ENCODE assay signal across 8 cellular contexts in the genomic region with DNA sequence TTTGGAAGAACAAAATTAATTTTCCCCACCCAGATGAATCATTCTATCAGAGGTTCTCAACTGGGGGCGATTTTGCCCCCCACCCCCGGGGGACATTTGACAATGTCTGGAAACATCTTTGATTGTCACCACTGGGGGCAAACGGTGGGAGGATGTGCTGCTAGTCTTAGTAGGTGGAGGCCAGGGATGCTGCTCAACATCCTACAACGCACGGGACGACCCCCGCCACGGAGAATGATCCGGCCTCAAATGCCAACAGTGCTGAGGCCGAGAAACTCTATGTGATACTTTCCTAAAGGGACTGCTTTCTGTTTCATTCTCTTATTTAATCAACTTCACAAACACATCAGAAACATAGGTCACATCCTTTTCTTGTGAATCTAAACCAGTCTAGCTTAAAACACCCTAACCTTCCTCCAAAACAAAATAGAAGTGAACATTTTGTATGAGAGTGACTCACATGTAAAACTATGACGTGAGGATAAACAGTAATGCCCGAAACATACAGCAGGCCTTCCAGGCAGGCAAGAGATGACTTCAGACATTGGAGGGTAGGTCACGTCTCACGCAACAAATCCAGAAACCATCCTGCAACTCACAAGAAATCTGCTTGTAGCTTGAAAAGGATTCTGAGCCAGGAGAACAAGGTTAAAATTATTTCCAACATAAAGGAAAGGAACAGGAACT. TPM values are rescaled to one million over a fixed set of nuclear protein-coding genes. Genes with fewer than 3 reads are reported as not detected.
A peak's percentile ranks its signal among the peaks of the same experiment; 100 is the strongest.
DNase-seq lines count a peak whose midpoint lies in the region; ATAC-seq and TF ChIP-seq lines count a peak whose summit lies in the region.

No MANE protein-coding gene starts in this region.

- H3K4me1 ChIP-seq in duodenal mucosa (ENCODE audit: control insufficient read depth in 1 of 2, insufficient read depth in 2 of 2, low read length in 2 of 2): peaks cover 28 to 32% of the 10 kb centered on the region in 2 donors
- H3K4me1 ChIP-seq in left ventricle myocardium inferior: peaks cover 4% of the 10 kb centered on the region

- H3K36me3 ChIP-seq in duodenal mucosa (ENCODE audit: control insufficient read depth in 1 of 2, insufficient read depth in 2 of 2, low read length in 2 of 2) (no peaks in the 10 kb centered on the region), left ventricle myocardium inferior (no peaks in the 10 kb centered on the region)

- H3K27ac ChIP-seq in duodenal mucosa (ENCODE audit: low read depth, low read length): peak overlapping the region; percentile 11
- no peak overlapping the region for H3K27ac ChIP-seq in left ventricle myocardium inferior (replicated peaks)

- no peak for TF ChIP-seq CTCF in left ventricle myocardium inferior (IDR thresholded peaks at IDR 0.05; ENCODE audit: borderline replicate concordance)

- peak overlapping the region; percentile 7 to 36 for H3K9ac ChIP-seq in duodenal mucosa (ENCODE audit: low read depth in 1 of 2, low read length in 2 of 2)

- intact Hi-C loops in left ventricle myocardium inferior (cut with micrococcal nuclease): no loop called here

- H3K4me3 ChIP-seq in duodenal mucosa (ENCODE audit: low read depth in 1 of 2, low read length in 2 of 2) (no peak overlapping the region), left ventricle myocardium inferior (no peak overlapping the region)

- DNase-seq in EL: peak; percentile 93
- peak; percentile 36 for DNase-seq in activated CD4-positive, CD25-positive, alpha-beta regulatory T cell treated with anti-CD3 and anti-CD28 coated beads, Interleukin-2, amount 50 U/mL, for 72 hours
- peak; percentile 80 for DNase-seq in stimulated activated CD4-positive, alpha-beta T cell treated with anti-CD3 and anti-CD28 coated beads, Interleukin-4, amount 100 ng/mL, for 24 hours
- no peak for DNase-seq in NCI-H345 (lab: John Stamatoyannopoulos, UW)
- DNase-seq in left ventricle myocardium inferior: no peak

- ATAC-seq in GM18498 (IDR thresholded peaks at IDR 0.05; ENCODE audit: unreplicated experiment) (no peak), HG02840 (IDR thresholded peaks at IDR 0.05; ENCODE audit: low FRiP score, unreplicated experiment) (no peak)

- H3K9me3 ChIP-seq in duodenal mucosa (ENCODE audit: control insufficient read depth in 1 of 2, low read length in 2 of 2): no peaks in the 10 kb centered on the region
- H3K9me3 ChIP-seq in left ventricle myocardium inferior (replicated peaks): no peaks in the 10 kb centered on the region

- H3K27me3 ChIP-seq in duodenal mucosa (ENCODE audit: control insufficient read depth in 1 of 2, insufficient read depth in 2 of 2, low read length in 2 of 2): no peaks in the 10 kb centered on the region
- no peaks in the 10 kb centered on the region for H3K27me3 ChIP-seq in left ventricle myocardium inferior (ENCODE audit: low read depth)

RNA-seq across cellular contexts. Expression of a gene that starts 37.2 kb away (rescaled TPM):
- 40.9 TPM for total RNA-seq in left ventricle myocardium inferior

Comparison
In these comparisons a context has a peak if more than half of its experiments do, and no peak if none do; other contexts are left out.
1. DNase-seq: peak in EL (single experiment), activated CD4-positive, CD25-positive, alpha-beta regulatory T cell treated with anti-CD3 and anti-CD28 coated beads, Interleukin-2, amount 50 U/mL, for 72 hours (single experiment) and stimulated activated CD4-positive, alpha-beta T cell treated with anti-CD3 and anti-CD28 coated beads, Interleukin-4, amount 100 ng/mL, for 24 hours (single experiment); none in NCI-H345 (single experiment) and left ventricle myocardium inferior (single experiment).